In the genomic region with DNA sequence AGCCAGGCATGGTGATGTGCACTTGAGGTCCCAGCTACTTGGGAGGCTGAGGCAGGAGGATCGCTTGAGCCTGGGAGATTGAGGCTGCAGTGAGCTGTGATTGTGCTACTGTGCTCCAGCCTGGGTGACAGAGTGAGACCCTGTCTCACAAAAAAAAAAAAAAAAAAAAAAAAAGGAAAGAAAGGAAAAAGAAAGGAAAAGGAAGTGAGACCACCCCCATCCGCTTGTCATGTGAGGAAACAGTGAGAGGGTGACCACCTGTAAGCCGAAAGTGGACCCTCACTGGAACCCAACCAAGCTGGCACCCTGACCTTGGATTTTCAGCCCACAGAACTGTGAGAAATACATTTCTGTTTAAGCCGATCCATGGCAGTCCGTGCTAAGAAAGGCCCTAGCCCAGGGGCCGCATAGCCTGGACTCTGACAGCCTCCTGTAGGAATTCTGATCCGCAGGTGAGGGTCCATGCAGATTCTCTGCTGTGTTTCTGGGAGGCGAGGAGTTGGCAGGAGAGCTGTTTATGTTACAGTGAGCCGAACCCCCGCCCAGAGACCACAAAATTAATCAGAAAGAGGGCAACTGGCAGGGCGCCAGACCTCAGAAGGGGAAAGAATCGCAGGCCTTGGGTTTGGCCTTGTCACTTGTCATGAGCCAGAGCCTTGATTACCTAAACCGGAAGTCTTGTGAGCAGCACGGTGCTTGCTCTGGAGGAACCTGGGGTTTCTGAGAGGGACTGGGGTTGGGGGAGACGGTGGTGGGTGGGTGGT, we compare ENCODE assay signal across 8 cellular contexts. TPM values are rescaled to one million over a fixed set of nuclear protein-coding genes. Genes with fewer than 3 reads are reported as not detected.
DNase-seq lines count a peak whose midpoint lies in the region; ATAC-seq and TF ChIP-seq lines count a peak whose summit lies in the region.

No MANE protein-coding gene starts in this region.

- POLR2A ChIA-PET in naive thymus-derived CD4-positive, alpha-beta T cell (lab: Charles Lee) = interaction anchor here (0.8 to 2.3 kb wide), 7 partner anchors 13 to 118 kb away, joined by 3 to 14 read pairs (median 5); a partner anchor contains a TSS

- peak; percentile 40 to 82 (median 66) for DNase-seq in NCI-H1417 (lab: John Stamatoyannopoulos, UW)
- no peak for DNase-seq in NCI-H1417 treated with DMSO at 0.1 percent for 48 hours (lab: John Stamatoyannopoulos, UW)
- DNase-seq in OCI-M1 (lab: John Stamatoyannopoulos, UW) = peak; percentile 97
- DNase-seq in activated T-cell treated with anti-CD3 and anti-CD28 coated beads for 4 hours = peak; percentile 92
- peak; percentile 93 for DNase-seq in esophagus muscularis mucosa (ENCODE audit: extremely low spot score)
- DNase-seq in naive thymus-derived CD4-positive, alpha-beta T cell = peak; percentile 77 to 90 (median 86)
- peak; percentile 75 to 89 (median 80) for DNase-seq in stimulated activated naive CD4-positive, alpha-beta T cell (lab: John Stamatoyannopoulos, UW)

- WGBS in esophagus muscularis mucosa = 28% methylated on average over 15 of the region's 15 CpGs

- peaks cover 0 to 3% (median 0%) of the 10 kb centered on the region in 5 donors for H3K27me3 Mint-ChIP-seq in naive thymus-derived CD4-positive, alpha-beta T cell

- peak overlapping the region; percentile 86 to 96 (median 92) for H3K4me3 Mint-ChIP-seq in naive thymus-derived CD4-positive, alpha-beta T cell

- TF ChIP-seq POLR2A in esophagus muscularis mucosa (IDR thresholded peaks at IDR 0.05; ENCODE audit: low read depth) = no peak

- peaks cover 0 to 4% (median 0%) of the 10 kb centered on the region in 11 donors for H3K9me3 Mint-ChIP-seq in naive thymus-derived CD4-positive, alpha-beta T cell

- intact Hi-C loops in esophagus muscularis mucosa (cut with DNase I) = loop anchor here (5.0 kb wide), 1 partner anchor 67 kb away; no protein-coding TSS in a partner anchor
- intact Hi-C loops in naive thymus-derived CD4-positive, alpha-beta T cell (cut with micrococcal nuclease) = loop anchor here (1.0 to 2.0 kb wide), 6 partner anchors 23 to 118 kb away; a partner anchor contains a TSS

- no peaks in the 10 kb centered on the region for H3K27me3 ChIP-seq in esophagus muscularis mucosa
- H3K27me3 ChIP-seq in naive thymus-derived CD4-positive, alpha-beta T cell (ENCODE audit: control insufficient read depth in 2 of 2, insufficient read depth in 2 of 2, low read length in 2 of 2) = no peaks in the 10 kb centered on the region

- peak; percentile 43 for ATAC-seq in HG03520 (IDR thresholded peaks at IDR 0.05; ENCODE audit: unreplicated experiment)
- ATAC-seq in naive thymus-derived CD4-positive, alpha-beta T cell = peak; percentile 90

- CTCF ChIA-PET in naive thymus-derived CD4-positive, alpha-beta T cell (lab: Charles Lee) = no interaction called here

- no peak for TF ChIP-seq CTCF in esophagus muscularis mucosa (IDR thresholded peaks at IDR 0.05)

- H3K36me3 Mint-ChIP-seq in naive thymus-derived CD4-positive, alpha-beta T cell = peaks cover 0 to 14% (median 4%) of the 10 kb centered on the region in 5 donors

- H3K4me1 ChIP-seq in esophagus muscularis mucosa = peaks cover 15 to 48% (median 44%) of the 10 kb centered on the region in 4 donors
- peaks cover 13 to 30% of the 10 kb centered on the region in 2 donors for H3K4me1 ChIP-seq in naive thymus-derived CD4-positive, alpha-beta T cell (ENCODE audit: control insufficient read depth in 2 of 2, insufficient read depth in 2 of 2, low read length in 2 of 2)

- peaks cover 21 to 40% (median 26%) of the 10 kb centered on the region in 7 donors for H3K4me1 Mint-ChIP-seq in naive thymus-derived CD4-positive, alpha-beta T cell

- peaks cover 8 to 48% (median 36%) of the 10 kb centered on the region in 4 donors for H3K36me3 ChIP-seq in esophagus muscularis mucosa
- H3K36me3 ChIP-seq in naive thymus-derived CD4-positive, alpha-beta T cell (ENCODE audit: control insufficient read depth in 2 of 3, insufficient read depth in 3 of 3, low read length in 3 of 3) = peaks cover 6 to 53% (median 7%) of the 10 kb centered on the region in 3 experiments

- peak overlapping the region; percentile 86 to 98 (median 95) for H3K27ac Mint-ChIP-seq in naive thymus-derived CD4-positive, alpha-beta T cell

- peak overlapping the region; percentile 79 to 91 (median 89) for H3K27ac ChIP-seq in esophagus muscularis mucosa (replicated peaks in 1 of 4)
- H3K27ac ChIP-seq in naive thymus-derived CD4-positive, alpha-beta T cell (ENCODE audit: low read depth, low read length) = peak overlapping the region; percentile 93

- TF ChIP-seq EP300 in esophagus muscularis mucosa (IDR thresholded peaks at IDR 0.05) = no peak

- H3K4me3 ChIP-seq in esophagus muscularis mucosa = peak overlapping the region; percentile 84 to 100 (median 98)
- peak overlapping the region; percentile 84 for H3K4me3 ChIP-seq in naive thymus-derived CD4-positive, alpha-beta T cell (ENCODE audit: low read length)

- H3K9me3 ChIP-seq in esophagus muscularis mucosa = no peaks in the 10 kb centered on the region
- H3K9me3 ChIP-seq in naive thymus-derived CD4-positive, alpha-beta T cell (ENCODE audit: control insufficient read depth in 2 of 3, low read length in 3 of 3) = no peaks in the 10 kb centered on the region

RNA-seq across cellular contexts. Expression of a gene that starts 0.9 kb away (rescaled TPM):
- 10 to 100 TPM; 12.9 to 24.4 (median 21.3) TPM for total RNA-seq in esophagus muscularis mucosa
- total RNA-seq in naive thymus-derived CD4-positive, alpha-beta T cell = 100 to 1,000 TPM in 4 of 5 experiments, 10 to 100 TPM in 1; 32.8 to 181 (median 147) TPM
- polyA plus RNA-seq in naive thymus-derived CD4-positive, alpha-beta T cell = 10 to 100 TPM; 31.1 to 55.2 TPM

RNA-seq across cellular contexts. Expression of a gene that starts 1.0 kb away (rescaled TPM):
- total RNA-seq in esophagus muscularis mucosa = 10 to 100 TPM; 11.3 to 13.8 (median 12.7) TPM
- total RNA-seq in naive thymus-derived CD4-positive, alpha-beta T cell = 10 to 100 TPM in 4 of 5 experiments, 1 to 10 TPM in 1; 7.9 to 87.5 (median 67.5) TPM
- polyA plus RNA-seq in naive thymus-derived CD4-positive, alpha-beta T cell = 1 to 10 TPM; 3.7 to 7.3 TPM

RNA-seq across cellular contexts. Expression of a gene that starts 41.5 kb away (rescaled TPM):
- total RNA-seq in esophagus muscularis mucosa = 10 to 100 TPM; 55.8 to 85.7 (median 75.9) TPM
- total RNA-seq in naive thymus-derived CD4-positive, alpha-beta T cell = 100 to 1,000 TPM; 317 to 775 (median 426) TPM
- polyA plus RNA-seq in naive thymus-derived CD4-positive, alpha-beta T cell = 10 to 100 TPM; 33.3 to 49.6 TPM

RNA-seq across cellular contexts. Expression of a gene that starts 49.4 kb away (rescaled TPM):
- under 1 TPM in 3 of 4 donors, not detected in 1; 0.23 to 0.33 (median 0.32) TPM for total RNA-seq in esophagus muscularis mucosa
- under 1 TPM in 3 of 5 experiments, not detected in 2; 0.24 to 0.57 (median 0.30) TPM for total RNA-seq in naive thymus-derived CD4-positive, alpha-beta T cell
- not detected for polyA plus RNA-seq in naive thymus-derived CD4-positive, alpha-beta T cell
